Comparison of ENCODE assay signal across 28 cellular contexts in genomic region chr11:123258877-123259276, GRCh38.
"Had no signal": no experiment of that assay in that cellular context is flagged by ENCODE, and none has a peak within 500 bp of the region (broad histone marks: within the 10 kb centered on the region; RNA-seq: fewer than 3 reads in every experiment).

No MANE protein-coding gene starts in this region.

- H3K9me3 ChIP-seq: ovary, psoas muscle, right lobe of liver, stomach, thoracic aorta, thyroid gland, transverse colon, upper lobe of right lung, uterus had no signal

- H3K27ac Mint-ChIP-seq: natural killer cell; nephron; neural progenitor cell; progenitor cell of endocrine pancreas; stimulated activated effector memory CD8-positive, alpha-beta T cell treated with anti-CD3 and anti-CD28 coated beads, Interleukin-12 subunit alpha, Interleukin-12 subunit beta, amount 100 ng/mL, for 72 hours; stimulated activated naive B cell treated with anti-CD40 and anti-IgM and Interleukin-4, amounts not matched to agents 10 μg/mL and 1 μg/mL and 100 μg/mL, for 72 hours; stimulated activated naive CD8-positive, alpha-beta T cell treated with anti-CD3 and anti-CD28 coated beads, Interleukin-15, Interleukin-2, amounts not matched to agents 100 ng/mL and 50 ng/mL, for 24 hours; type B pancreatic cell had no signal

- H3K27ac ChIP-seq: neural progenitor cell, ovary, parathyroid adenoma, psoas muscle, right lobe of liver, sigmoid colon, stomach, thoracic aorta, thyroid gland, transverse colon, upper lobe of right lung, uterus had no signal

- FAIRE-seq: small intestine had no signal

- H3K27me3 ChIP-seq: ovary, right lobe of liver, sigmoid colon, thyroid gland, uterus had no signal

- H3K4me1 ChIP-seq: parathyroid adenoma, psoas muscle, right lobe of liver, upper lobe of right lung, uterus had no signal

- ATAC-seq: natural killer cell; psoas muscle; right cardiac atrium; right lobe of liver; stimulated activated effector memory CD8-positive, alpha-beta T cell treated with anti-CD3 and anti-CD28 coated beads, Interleukin-12 subunit alpha, Interleukin-12 subunit beta, amount 100 ng/mL, for 72 hours; stimulated activated naive B cell treated with anti-CD40 and anti-IgM and Interleukin-4, amounts not matched to agents 10 μg/mL and 1 μg/mL and 100 μg/mL, for 72 hours; upper lobe of right lung had no signal

- H3K79me2 ChIP-seq: parathyroid adenoma had no signal

- H2AFZ ChIP-seq: neural progenitor cell, parathyroid adenoma had no signal

- H3K9ac ChIP-seq: neural progenitor cell, parathyroid adenoma had no signal

- H3K9me3 Mint-ChIP-seq: natural killer cell; stimulated activated effector memory CD8-positive, alpha-beta T cell treated with anti-CD3 and anti-CD28 coated beads, Interleukin-12 subunit alpha, Interleukin-12 subunit beta, amount 100 ng/mL, for 72 hours; stimulated activated naive CD8-positive, alpha-beta T cell treated with anti-CD3 and anti-CD28 coated beads, Interleukin-15, Interleukin-2, amounts not matched to agents 100 ng/mL and 50 ng/mL, for 24 hours; type B pancreatic cell had no signal

- H3K4me3 Mint-ChIP-seq: natural killer cell; nephron; neural progenitor cell; stimulated activated effector memory CD8-positive, alpha-beta T cell treated with anti-CD3 and anti-CD28 coated beads, Interleukin-12 subunit alpha, Interleukin-12 subunit beta, amount 100 ng/mL, for 72 hours; stimulated activated naive B cell treated with anti-CD40 and anti-IgM and Interleukin-4, amounts not matched to agents 10 μg/mL and 1 μg/mL and 100 μg/mL, for 72 hours; stimulated activated naive CD8-positive, alpha-beta T cell treated with anti-CD3 and anti-CD28 coated beads, Interleukin-15, Interleukin-2, amounts not matched to agents 100 ng/mL and 50 ng/mL, for 24 hours; type B pancreatic cell had no signal

- H3K4me2 ChIP-seq: neural progenitor cell had no signal

- DNase-seq: natural killer cell; occipital lobe; ovary; posterior cingulate gyrus; psoas muscle; right cardiac atrium; right lobe of liver; sigmoid colon; small intestine; stimulated activated CD4-positive, alpha-beta T cell treated with anti-CD3 and anti-CD28 coated beads, Interleukin-15, amount 100 ng/mL, for 24 hours; stimulated activated CD4-positive, alpha-beta T cell treated with anti-CD3 and anti-CD28 coated beads, Interleukin-2, amount 100 ng/mL, for 24 hours; stimulated activated CD4-positive, alpha-beta T cell treated with anti-CD3 and anti-CD28 coated beads, Interleukin-2, amount 100 ng/mL, for 48 hours; stimulated activated CD4-positive, alpha-beta T cell treated with anti-CD3 and anti-CD28 coated beads, Interleukin-4, amount 100 ng/mL, for 24 hours; stimulated activated naive B cell treated with anti-CD40 and anti-IgM and Interleukin-4, amounts not matched to agents 10 μg/mL and 1 μg/mL and 100 μg/mL, for 72 hours; stimulated activated naive CD4-positive, alpha-beta T cell treated with Interleukin-2 at 50 U/mL for 16 hours; stomach; thyroid gland; transverse colon; upper lobe of right lung; uterus had no signal

- H3K36me3 ChIP-seq: neural progenitor cell, ovary, right lobe of liver, sigmoid colon, stomach, thoracic aorta, thyroid gland, transverse colon, upper lobe of right lung, uterus had no signal

- H3K36me3 Mint-ChIP-seq: natural killer cell; neural progenitor cell; stimulated activated effector memory CD8-positive, alpha-beta T cell treated with anti-CD3 and anti-CD28 coated beads, Interleukin-12 subunit alpha, Interleukin-12 subunit beta, amount 100 ng/mL, for 72 hours; stimulated activated naive B cell treated with anti-CD40 and anti-IgM and Interleukin-4, amounts not matched to agents 10 μg/mL and 1 μg/mL and 100 μg/mL, for 72 hours; type B pancreatic cell had no signal

- H3K4me3 ChIP-seq: neural progenitor cell, ovary, psoas muscle, right lobe of liver, sigmoid colon, stomach, thoracic aorta, thyroid gland, transverse colon, upper lobe of right lung, uterus had no signal
